In genomic region chr6:31585531-31585930, GRCh38 we compare ENCODE assay signal across 10 cellular contexts. TPM values are rescaled to one million over a fixed set of nuclear protein-coding genes. Genes with fewer than 3 reads are reported as not detected.
DNase-seq lines count a peak whose midpoint lies in the region; ATAC-seq, FAIRE-seq and TF ChIP-seq lines count a peak whose summit lies in the region.
"Had no signal": no experiment of that assay in that cellular context is flagged by ENCODE, and none has a peak within 500 bp of the region (broad histone marks: within the 10 kb centered on the region; RNA-seq: fewer than 3 reads in every experiment).

No MANE protein-coding gene starts in this region.

- no peak for TF ChIP-seq POLR2A in esophagus squamous epithelium (IDR thresholded peaks at IDR 0.05)

- peaks cover 3% of the 10 kb centered on the region for H3K4me1 ChIP-seq in mucosa of descending colon (ENCODE audit: low read depth)
- H3K4me1 ChIP-seq in esophagus squamous epithelium = peaks cover 12 to 45% (median 21%) of the 10 kb centered on the region in 3 donors

- no peaks in the 10 kb centered on the region for H3K27me3 Mint-ChIP-seq in activated T-helper 2 cell treated with anti-CD3 and anti-CD28 coated beads, Interferon-gamma antibody, Interleukin-2, Interleukin-4, amounts not matched to agents 10 μg/mL and 5 μg/mL and 100 μg/mL, durations not matched to agents 14 hours and 24 hours and 36 hours (ENCODE audit: low read depth)

- TF ChIP-seq CTCF in D721Med (IDR thresholded peaks at IDR 0.05; ENCODE audit: insufficient read depth, missing control alignments) = peak; percentile 21
- no peak for TF ChIP-seq CTCF in mucosa of descending colon (IDR thresholded peaks at IDR 0.05)
- TF ChIP-seq CTCF in esophagus squamous epithelium (IDR thresholded peaks at IDR 0.05) = peak in 1 of 6 experiments; percentile 32

- 54 to 67% methylated on average over 2 of the region's 2 CpGs for WGBS in esophagus squamous epithelium, 2 donors

- H3K4me3 Mint-ChIP-seq in activated T-helper 2 cell treated with anti-CD3 and anti-CD28 coated beads, Interferon-gamma antibody, Interleukin-2, Interleukin-4, amounts not matched to agents 10 μg/mL and 5 μg/mL and 100 μg/mL, durations not matched to agents 14 hours and 24 hours and 36 hours (ENCODE audit: low read depth) = peak overlapping the region; percentile 62

- H3K9me3 ChIP-seq in mucosa of descending colon (no peaks in the 10 kb centered on the region), esophagus squamous epithelium (no peaks in the 10 kb centered on the region)

- ATAC-seq in mucosa of descending colon = peak; percentile 14
- no peak for ATAC-seq in GM18873 (IDR thresholded peaks at IDR 0.05; ENCODE audit: low FRiP score, unreplicated experiment)

- FAIRE-seq in D721Med (lab: Jason Lieb, UNC) = no peak
- FAIRE-seq: endometrium had no signal

- H3K4me3 ChIP-seq in Jurkat, Clone E6-1 (ENCODE audit: low read length) = no peak overlapping the region
- no peak overlapping the region for H3K4me3 ChIP-seq in mucosa of descending colon
- no peak overlapping the region for H3K4me3 ChIP-seq in esophagus squamous epithelium

- H3K36me3 ChIP-seq in mucosa of descending colon (ENCODE audit: low read depth) (no peaks in the 10 kb centered on the region), esophagus squamous epithelium (no peaks in the 10 kb centered on the region)

- intact Hi-C loops in activated T-helper 2 cell treated with anti-CD3 and anti-CD28 coated beads, Interferon-gamma antibody, Interleukin-2, Interleukin-4, amounts not matched to agents 10 μg/mL and 5 μg/mL and 100 μg/mL, durations not matched to agents 14 hours and 24 hours and 36 hours (cut with micrococcal nuclease) = no loop called here
- intact Hi-C loops in mucosa of descending colon (cut with DNase I, micrococcal nuclease) = no loop called here
- intact Hi-C loops in esophagus squamous epithelium (cut with DNase I) = no loop called here

- H3K27ac ChIP-seq in esophagus squamous epithelium = peak overlapping the region in 2 of 4 donors; percentile 49

- peaks cover 0 to 25% (median 0%) of the 10 kb centered on the region in 4 donors for H3K27me3 ChIP-seq in esophagus squamous epithelium

- H3K9me3 Mint-ChIP-seq in activated T-helper 2 cell treated with anti-CD3 and anti-CD28 coated beads, Interferon-gamma antibody, Interleukin-2, Interleukin-4, amounts not matched to agents 10 μg/mL and 5 μg/mL and 100 μg/mL, durations not matched to agents 14 hours and 24 hours and 36 hours = no peaks in the 10 kb centered on the region

- peaks cover 46% of the 10 kb centered on the region for H3K4me1 Mint-ChIP-seq in activated T-helper 2 cell treated with anti-CD3 and anti-CD28 coated beads, Interferon-gamma antibody, Interleukin-2, Interleukin-4, amounts not matched to agents 10 μg/mL and 5 μg/mL and 100 μg/mL, durations not matched to agents 14 hours and 24 hours and 36 hours (ENCODE audit: low read depth)

- DNase-seq in D721Med (ENCODE audit: insufficient read length, low spot score) = no peak
- peak; percentile 81 for DNase-seq in Jurkat, Clone E6-1 (ENCODE audit: low read depth, low spot score)
- peak; percentile 38 for DNase-seq in activated T-helper 2 cell treated with anti-CD3 and anti-CD28 coated beads, Interferon-gamma antibody, Interleukin-2, Interleukin-4, amounts not matched to agents 10 μg/mL and 5 μg/mL and 100 μg/mL, durations not matched to agents 14 hours and 24 hours and 36 hours (ENCODE audit: low spot score)
- DNase-seq in mucosa of descending colon = no peak
- no peak for DNase-seq in NCI-H774 (lab: John Stamatoyannopoulos, UW)
- no peak for DNase-seq in esophagus squamous epithelium (lab: John Stamatoyannopoulos, UW)
- DNase-seq in NCI-H1092 (lab: John Stamatoyannopoulos, UW) = no peak

- peak overlapping the region; percentile 85 for H3K27ac Mint-ChIP-seq in activated T-helper 2 cell treated with anti-CD3 and anti-CD28 coated beads, Interferon-gamma antibody, Interleukin-2, Interleukin-4, amounts not matched to agents 10 μg/mL and 5 μg/mL and 100 μg/mL, durations not matched to agents 14 hours and 24 hours and 36 hours

- peaks cover 11% of the 10 kb centered on the region for H3K36me3 Mint-ChIP-seq in activated T-helper 2 cell treated with anti-CD3 and anti-CD28 coated beads, Interferon-gamma antibody, Interleukin-2, Interleukin-4, amounts not matched to agents 10 μg/mL and 5 μg/mL and 100 μg/mL, durations not matched to agents 14 hours and 24 hours and 36 hours (ENCODE audit: low read depth)

RNA-seq across cellular contexts. Expression of gene LST1, which starts 0.5 kb away (rescaled TPM):
- 18.1 TPM for polyA plus RNA-seq in Jurkat, Clone E6-1 (2012; ENCODE audit: insufficient read depth, insufficient read length)
- 10.2 and 14.6 TPM in 2 replicates for total RNA-seq in activated T-helper 2 cell treated with anti-CD3 and anti-CD28 coated beads, Interferon-gamma antibody, Interleukin-2, Interleukin-4, amounts not matched to agents 10 μg/mL and 5 μg/mL and 100 μg/mL, durations not matched to agents 14 hours and 24 hours and 36 hours
- total RNA-seq in mucosa of descending colon = 10 to 100 TPM in 1 of 3 donors, 1 to 10 TPM in 2; 3.9 to 11.3 (median 6.6) TPM
- 10 to 100 TPM in 1 of 4 donors, 1 to 10 TPM in 1, under 1 TPM in 1, not detected in 1; 0.49 to 50.4 (median 5.1) TPM for total RNA-seq in esophagus squamous epithelium
- total RNA-seq: HT1080 had no signal

RNA-seq across cellular contexts. Expression of gene LTB, which starts 3.3 kb away (rescaled TPM):
- 10.3 TPM for polyA plus RNA-seq in Jurkat, Clone E6-1 (2012; ENCODE audit: insufficient read depth, insufficient read length)
- total RNA-seq in activated T-helper 2 cell treated with anti-CD3 and anti-CD28 coated beads, Interferon-gamma antibody, Interleukin-2, Interleukin-4, amounts not matched to agents 10 μg/mL and 5 μg/mL and 100 μg/mL, durations not matched to agents 14 hours and 24 hours and 36 hours = 16.3 and 16.6 TPM in 2 replicates
- total RNA-seq in mucosa of descending colon (1 to 10 TPM; 2.1 to 3.4 (median 2.2) TPM), esophagus squamous epithelium (1 to 10 TPM in 2 of 4 donors, under 1 TPM in 2; 0.53 to 2.3 (median 1.1) TPM)
- total RNA-seq: HT1080 had no signal

RNA-seq across cellular contexts. Expression of gene NCR3, which starts 7.3 kb away (rescaled TPM):
- polyA plus RNA-seq in Jurkat, Clone E6-1 (2012; ENCODE audit: insufficient read depth, insufficient read length) = 2.9 TPM
- 8.0 and 9.3 TPM in 2 replicates for total RNA-seq in activated T-helper 2 cell treated with anti-CD3 and anti-CD28 coated beads, Interferon-gamma antibody, Interleukin-2, Interleukin-4, amounts not matched to agents 10 μg/mL and 5 μg/mL and 100 μg/mL, durations not matched to agents 14 hours and 24 hours and 36 hours
- under 1 TPM in 1 of 3 donors, not detected in 2; 0.46 TPM for total RNA-seq in mucosa of descending colon
- total RNA-seq in esophagus squamous epithelium = not detected
- total RNA-seq: HT1080 had no signal

RNA-seq across cellular contexts. Expression of gene TNF, which starts 10.2 kb away (rescaled TPM):
- polyA plus RNA-seq in Jurkat, Clone E6-1 (2012; ENCODE audit: insufficient read depth, insufficient read length) = not detected
- 94.4 and 96.8 TPM in 2 replicates for total RNA-seq in activated T-helper 2 cell treated with anti-CD3 and anti-CD28 coated beads, Interferon-gamma antibody, Interleukin-2, Interleukin-4, amounts not matched to agents 10 μg/mL and 5 μg/mL and 100 μg/mL, durations not matched to agents 14 hours and 24 hours and 36 hours
- total RNA-seq in mucosa of descending colon (1 to 10 TPM in 2 of 3 donors, under 1 TPM in 1; 0.41 to 1.7 (median 1.1) TPM), esophagus squamous epithelium (under 1 TPM in 3 of 4 donors, not detected in 1; 0.27 to 0.95 (median 0.61) TPM)
- total RNA-seq: HT1080 had no signal

RNA-seq across cellular contexts. Expression of gene LTA, which starts 13.4 kb away (rescaled TPM):
- 6.4 TPM for polyA plus RNA-seq in Jurkat, Clone E6-1 (2012; ENCODE audit: insufficient read depth, insufficient read length)
- 293 and 308 TPM in 2 replicates for total RNA-seq in activated T-helper 2 cell treated with anti-CD3 and anti-CD28 coated beads, Interferon-gamma antibody, Interleukin-2, Interleukin-4, amounts not matched to agents 10 μg/mL and 5 μg/mL and 100 μg/mL, durations not matched to agents 14 hours and 24 hours and 36 hours
- total RNA-seq in mucosa of descending colon = under 1 TPM in 2 of 3 donors, not detected in 1; 0.20 to 0.22 TPM
- not detected for total RNA-seq in esophagus squamous epithelium
- total RNA-seq: HT1080 had no signal

Comparison
In these comparisons a context has a peak if more than half of its experiments do, and no peak if none do; other contexts are left out.
1. DNase-seq: peak in Jurkat, Clone E6-1 (single experiment) and activated T-helper 2 cell treated with anti-CD3 and anti-CD28 coated beads, Interferon-gamma antibody, Interleukin-2, Interleukin-4, amounts not matched to agents 10 μg/mL and 5 μg/mL and 100 μg/mL, durations not matched to agents 14 hours and 24 hours and 36 hours (single experiment); none in D721Med (single experiment), mucosa of descending colon (0 of 3), NCI-H774 (single experiment), esophagus squamous epithelium (single experiment) and NCI-H1092 (single experiment).